In genomic region chr2:44533508-44533907, GRCh38 we compare ENCODE assay signal across 18 cellular contexts.
"Had no signal": no experiment of that assay in that cellular context is flagged by ENCODE, and none has a peak within 500 bp of the region (broad histone marks: within the 10 kb centered on the region; RNA-seq: fewer than 3 reads in every experiment).

No MANE protein-coding gene starts in this region.

- H3K27me3 ChIP-seq: esophagus squamous epithelium, gastroesophageal sphincter, sigmoid colon had no signal

- H3K27ac ChIP-seq: esophagus squamous epithelium, gastroesophageal sphincter, parathyroid adenoma, prostate gland, sigmoid colon, skin epidermis had no signal

- H2AFZ ChIP-seq: parathyroid adenoma had no signal

- H3K36me3 ChIP-seq: esophagus squamous epithelium, prostate gland, sigmoid colon had no signal

- H3K9ac ChIP-seq: parathyroid adenoma had no signal

- DNase-seq: dermis blood vessel endothelial cell; esophagus squamous epithelium; foreskin fibroblast; glutamatergic neuron; islet precursor cell; mammary epithelial cell; naive thymus-derived CD4-positive, alpha-beta T cell; nephron progenitor cell; retina; sigmoid colon; stimulated activated CD4-positive, alpha-beta T cell treated with anti-CD3 and anti-CD28 coated beads, Interleukin-2, amount 100 ng/mL, for 24 hours; stimulated activated naive CD4-positive, alpha-beta T cell; trophoblast cell had no signal

- ATAC-seq: gastroesophageal sphincter; left lobe of liver; naive thymus-derived CD4-positive, alpha-beta T cell had no signal

- H3K4me1 ChIP-seq: esophagus squamous epithelium, gastroesophageal sphincter, parathyroid adenoma, prostate gland, sigmoid colon had no signal

- H3K4me3 ChIP-seq: esophagus squamous epithelium, gastroesophageal sphincter, prostate gland, sigmoid colon, skin epidermis had no signal

- H3K79me2 ChIP-seq: parathyroid adenoma had no signal

- H3K9me3 ChIP-seq: esophagus squamous epithelium, gastroesophageal sphincter, prostate gland, sigmoid colon had no signal
